ENCODE assay signal across 18 cellular contexts in genomic region chr14:72739446-72740405, GRCh38.
"Had no signal": no experiment of that assay in that cellular context is flagged by ENCODE, and none has a peak within 500 bp of the region (broad histone marks: within the 10 kb centered on the region; RNA-seq: fewer than 3 reads in every experiment).

No MANE protein-coding gene starts in this region.

- H3K27me3 ChIP-seq: right lobe of liver, spleen, transverse colon had no signal

- H3K4me3 Mint-ChIP-seq: activated T-cell treated with anti-CD3 and anti-CD28 coated beads, Interleukin-2, amount 50 U/mL, for 72 hours; naive thymus-derived CD8-positive, alpha-beta T cell; stimulated activated naive B cell treated with anti-CD40 and anti-IgM and Interleukin-4, amounts not matched to agents 10 μg/mL and 1 μg/mL and 100 μg/mL, for 72 hours had no signal

- H3K4me3 ChIP-seq: lung, prostate gland, right lobe of liver, spleen, transverse colon had no signal

- H3K9ac ChIP-seq: SK-N-SH had no signal

- H3K4me2 ChIP-seq: SK-N-SH had no signal

- H3K9me2 ChIP-seq: SK-N-SH had no signal

- H3K27ac Mint-ChIP-seq: activated T-cell treated with anti-CD3 and anti-CD28 coated beads, Interleukin-2, amount 50 U/mL, for 72 hours; stimulated activated naive B cell treated with anti-CD40 and anti-IgM and Interleukin-4, amounts not matched to agents 10 μg/mL and 1 μg/mL and 100 μg/mL, for 72 hours had no signal

- H3K36me3 ChIP-seq: prostate gland, right lobe of liver, spleen, transverse colon had no signal

- H3K27ac ChIP-seq: epithelial cell of prostate, prostate gland, right lobe of liver, spleen, transverse colon had no signal

- H3K9me3 ChIP-seq: prostate gland, right lobe of liver, SK-N-SH, spleen, transverse colon had no signal

- ATAC-seq: activated T-cell treated with anti-CD3 and anti-CD28 coated beads, Interleukin-2, amount 50 U/mL, for 72 hours; naive thymus-derived CD8-positive, alpha-beta T cell; right lobe of liver; stimulated activated naive B cell treated with anti-CD40 and anti-IgM and Interleukin-4, amounts not matched to agents 10 μg/mL and 1 μg/mL and 100 μg/mL, for 72 hours had no signal

- H3K4me1 ChIP-seq: prostate gland, right lobe of liver, spleen, transverse colon had no signal

- H3K9me3 Mint-ChIP-seq: activated T-cell treated with anti-CD3 and anti-CD28 coated beads, Interleukin-2, amount 50 U/mL, for 72 hours; stimulated activated naive B cell treated with anti-CD40 and anti-IgM and Interleukin-4, amounts not matched to agents 10 μg/mL and 1 μg/mL and 100 μg/mL, for 72 hours had no signal

- H3K27me3 Mint-ChIP-seq: naive thymus-derived CD8-positive, alpha-beta T cell; stimulated activated naive B cell treated with anti-CD40 and anti-IgM and Interleukin-4, amounts not matched to agents 10 μg/mL and 1 μg/mL and 100 μg/mL, for 72 hours had no signal

- H3K36me3 Mint-ChIP-seq: naive thymus-derived CD8-positive, alpha-beta T cell had no signal

- DNase-seq: activated CD4-positive, alpha-beta T cell treated with anti-CD3 and anti-CD28 coated beads for 4 hours; activated gamma-delta T cell treated with Interleukin-2 at 50 U/mL for 16 hours; activated T-cell treated with anti-CD3 and anti-CD28 coated beads, Interleukin-2, amount 50 U/mL, for 72 hours; aorta; cortex of kidney; effector memory CD4-positive, alpha-beta T cell; hypothalamus; naive thymus-derived CD8-positive, alpha-beta T cell; nucleus accumbens; SK-N-SH; spleen; stimulated activated naive B cell treated with anti-CD40 and anti-IgM and Interleukin-4, amounts not matched to agents 10 μg/mL and 1 μg/mL and 100 μg/mL, for 72 hours; T-helper 1 cell; transverse colon had no signal
